In genomic region chrX:30713061-30713525, GRCh38 we compare ENCODE assay signal across 8 cellular contexts. TPM values are rescaled to one million over a fixed set of nuclear protein-coding genes. Genes with fewer than 3 reads are reported as not detected.
DNase-seq lines count a peak whose midpoint lies in the region; ATAC-seq and TF ChIP-seq lines count a peak whose summit lies in the region.

No MANE protein-coding gene starts in this region.

- TF ChIP-seq POLR2A in gastrocnemius medialis (IDR thresholded peaks at IDR 0.05): no peak

- TF ChIP-seq CTCF in left ventricle myocardium inferior (IDR thresholded peaks at IDR 0.05; ENCODE audit: borderline replicate concordance) (peak; percentile 59), gastrocnemius medialis (IDR thresholded peaks at IDR 0.05 in 4 of 5, conservative IDR thresholded peaks at IDR 0.05 in 1 of 5) (peak in 2 of 5 experiments; percentile 44)

- H3K36me3 Mint-ChIP-seq in activated naive CD4-positive, alpha-beta T cell treated with anti-CD3 and anti-CD28 coated beads, Interleukin-2, amount 50 U/mL, for 24 hours: peaks cover 10% of the 10 kb centered on the region

- H3K27me3 Mint-ChIP-seq in activated naive CD4-positive, alpha-beta T cell treated with anti-CD3 and anti-CD28 coated beads, Interleukin-2, amount 50 U/mL, for 24 hours: no peaks in the 10 kb centered on the region

- H3K27ac ChIP-seq in left ventricle myocardium inferior (replicated peaks) (no peak overlapping the region), gastrocnemius medialis (no peak overlapping the region)

- H3K9me3 ChIP-seq in left ventricle myocardium inferior (replicated peaks) (no peaks in the 10 kb centered on the region), gastrocnemius medialis (no peaks in the 10 kb centered on the region)

- peak; percentile 99 for ATAC-seq in GM21447 (IDR thresholded peaks at IDR 0.05; ENCODE audit: unreplicated experiment)
- ATAC-seq in gastrocnemius medialis: no peak

- intact Hi-C loops in left ventricle myocardium inferior (cut with micrococcal nuclease) (loop anchor here (10.0 kb wide), 1 partner anchor 138 kb away; the partner anchor contains the start of gene TASL), gastrocnemius medialis (cut with DNase I; ENCODE audit: low total_unique reads) (no loop called here)

- H3K27me3 ChIP-seq in left ventricle myocardium inferior (ENCODE audit: low read depth): no peaks in the 10 kb centered on the region
- no peaks in the 10 kb centered on the region for H3K27me3 ChIP-seq in gastrocnemius medialis

- peaks cover 19% of the 10 kb centered on the region for H3K4me1 Mint-ChIP-seq in activated naive CD4-positive, alpha-beta T cell treated with anti-CD3 and anti-CD28 coated beads, Interleukin-2, amount 50 U/mL, for 24 hours

- peak overlapping the region; percentile 15 for H3K4me3 Mint-ChIP-seq in activated naive CD4-positive, alpha-beta T cell treated with anti-CD3 and anti-CD28 coated beads, Interleukin-2, amount 50 U/mL, for 24 hours

- H3K27ac Mint-ChIP-seq in activated naive CD4-positive, alpha-beta T cell treated with anti-CD3 and anti-CD28 coated beads, Interleukin-2, amount 50 U/mL, for 24 hours: peak overlapping the region; percentile 88

- peak; percentile 38 for DNase-seq in GM03348 (ENCODE audit: low spot score)
- DNase-seq in HK-2 (ENCODE audit: unreplicated experiment): peak; percentile 22
- DNase-seq in RPMI7951 (ENCODE audit: low read depth): peak; percentile 47
- DNase-seq in left ventricle myocardium inferior: peak; percentile 18
- DNase-seq in stimulated activated CD4-positive, alpha-beta T cell treated with anti-CD3 and anti-CD28 coated beads, Interleukin-12 subunit alpha, Interleukin-12 subunit beta, amount 100 ng/mL, for 4 hours: peak; percentile 4
- no peak for DNase-seq in gastrocnemius medialis

- in situ Hi-C loops in gastrocnemius medialis (cut with MboI; ENCODE audit: low sequenced_read_pairs in 4 of 4): loop anchor here (10.0 to 25.0 kb wide), 3 partner anchors 138 to 151 kb away; partner anchors contain the start of gene TASL (in 2 of the 4)

- peaks cover 4% of the 10 kb centered on the region for H3K36me3 ChIP-seq in left ventricle myocardium inferior
- no peaks in the 10 kb centered on the region for H3K36me3 ChIP-seq in gastrocnemius medialis

- no peaks in the 10 kb centered on the region for H3K9me3 Mint-ChIP-seq in activated naive CD4-positive, alpha-beta T cell treated with anti-CD3 and anti-CD28 coated beads, Interleukin-2, amount 50 U/mL, for 24 hours

- H3K4me1 ChIP-seq in left ventricle myocardium inferior: no peaks in the 10 kb centered on the region
- H3K4me1 ChIP-seq in gastrocnemius medialis: no peaks in the 10 kb centered on the region

- H3K4me3 ChIP-seq in left ventricle myocardium inferior: no peak overlapping the region
- no peak overlapping the region for H3K4me3 ChIP-seq in gastrocnemius medialis

RNA-seq across cellular contexts. Expression of gene GK, which starts 59.9 kb away (rescaled TPM):
- 6.6 and 7.2 TPM in 2 replicates for total RNA-seq in RPMI7951 (2014; rRNA removed; shearing (Covaris generic))
- total RNA-seq in left ventricle myocardium inferior: 12.3 TPM
- total RNA-seq in gastrocnemius medialis: 1 to 10 TPM in 3 of 4 donors, under 1 TPM in 1; 0.15 to 5.7 (median 2.9) TPM

Comparison
In these comparisons a context has a peak if more than half of its experiments do, and no peak if none do; other contexts are left out.
1. DNase-seq: peak in GM03348 (single experiment), HK-2 (single experiment), RPMI7951 (single experiment), left ventricle myocardium inferior (single experiment) and stimulated activated CD4-positive, alpha-beta T cell treated with anti-CD3 and anti-CD28 coated beads, Interleukin-12 subunit alpha, Interleukin-12 subunit beta, amount 100 ng/mL, for 4 hours (single experiment); none in gastrocnemius medialis (0 of 2).